15 cellular contexts compared by ENCODE assay signal in genomic region chr1:33374336-33375105, GRCh38. TPM values are rescaled to one million over a fixed set of nuclear protein-coding genes. Genes with fewer than 3 reads are reported as not detected.
DNase-seq lines count a peak whose midpoint lies in the region; TF ChIP-seq lines count a peak whose summit lies in the region.
"Had no signal": no experiment of that assay in that cellular context is flagged by ENCODE, and none has a peak within 500 bp of the region (broad histone marks: within the 10 kb centered on the region; RNA-seq: fewer than 3 reads in every experiment).

No MANE protein-coding gene starts in this region.

- H3K27me3 Mint-ChIP-seq in glutamatergic neuron (ENCODE audit: unreplicated experiment), result peaks cover 3% of the 10 kb centered on the region
- no peaks in the 10 kb centered on the region for H3K27me3 Mint-ChIP-seq in Caco-2 (ENCODE audit: insufficient read depth, unreplicated experiment)
- no peaks in the 10 kb centered on the region for H3K27me3 Mint-ChIP-seq in activated CD4-positive, alpha-beta memory T cell treated with anti-CD3 and anti-CD28 coated beads for 36 hours

- H3K4me1 ChIP-seq in adrenal gland (replicated peaks in 1 of 2) (peaks cover 6% of the 10 kb centered on the region in 2 donors), stomach smooth muscle (ENCODE audit: control insufficient read depth, insufficient read depth, low read length) (peaks cover 26% of the 10 kb centered on the region), Caco-2 (peaks cover 16% of the 10 kb centered on the region)

- H3K36me3 Mint-ChIP-seq in glutamatergic neuron (ENCODE audit: unreplicated experiment), result no peaks in the 10 kb centered on the region
- peaks cover under 1% of the 10 kb centered on the region for H3K36me3 Mint-ChIP-seq in Caco-2 (ENCODE audit: insufficient read depth, unreplicated experiment)
- H3K36me3 Mint-ChIP-seq in activated CD4-positive, alpha-beta memory T cell treated with anti-CD3 and anti-CD28 coated beads for 36 hours, result no peaks in the 10 kb centered on the region
- H3K36me3 Mint-ChIP-seq: CD4-positive, CD25-positive, alpha-beta regulatory T cell had no signal

- H3K27me3 ChIP-seq in adrenal gland (no peaks in the 10 kb centered on the region), stomach smooth muscle (ENCODE audit: control insufficient read depth in 1 of 2, insufficient read depth in 2 of 2, low read length in 2 of 2) (no peaks in the 10 kb centered on the region), Caco-2 (replicated peaks; ENCODE audit: control insufficient read depth, insufficient read depth, low read length) (no peaks in the 10 kb centered on the region)

- TF ChIP-seq CTCF in adrenal gland (IDR thresholded peaks at IDR 0.05), result no peak
- TF ChIP-seq CTCF in glutamatergic neuron (IDR thresholded peaks at IDR 0.05; ENCODE audit: partially characterized antibody, unreplicated experiment), result no peak
- no peak for TF ChIP-seq CTCF in Caco-2 (IDR thresholded peaks at IDR 0.05; ENCODE audit: insufficient read depth in 1 of 2, low read depth in 1 of 2, low read length in 1 of 2, severe bottlenecking in 1 of 2, unreplicated experiment in 1 of 2)

- H3K27ac ChIP-seq in adrenal gland, result peak overlapping the region in 3 of 5 donors; percentile 1 to 55 (median 27)
- peak overlapping the region; percentile 71 for H3K27ac ChIP-seq in stomach smooth muscle (ENCODE audit: low read length)
- H3K27ac ChIP-seq: 22Rv1, WERI-Rb-1 had no signal

- peak overlapping the region; percentile 47 to 50 for H3K9ac ChIP-seq in stomach smooth muscle (ENCODE audit: low read length in 2 of 2)

- H3K9me3 ChIP-seq in adrenal gland (replicated peaks in 1 of 3), result no peaks in the 10 kb centered on the region
- H3K9me3 ChIP-seq in stomach smooth muscle (ENCODE audit: control insufficient read depth in 2 of 2, low read length in 2 of 2), result no peaks in the 10 kb centered on the region
- no peaks in the 10 kb centered on the region for H3K9me3 ChIP-seq in Caco-2

- H3K36me3 ChIP-seq in adrenal gland (replicated peaks in 1 of 2) (peaks cover 0 to 32% of the 10 kb centered on the region in 2 donors), stomach smooth muscle (ENCODE audit: control insufficient read depth in 2 of 2, insufficient read depth in 2 of 2, low read length in 2 of 2) (peaks cover 4 to 8% of the 10 kb centered on the region in 2 donors), Caco-2 (ENCODE audit: control insufficient read depth, insufficient read depth, low read length) (no peaks in the 10 kb centered on the region)
- H3K36me3 ChIP-seq: WERI-Rb-1 had no signal

- 74 to 94% (median 87%) methylated on average over 5 of the region's 5 CpGs for WGBS in adrenal gland, 4 donors

- no TSS peak for BruUV-seq in Caco-2 (replicated peaks; lab: Mats Ljungman, UMichigan)

- peaks cover 39% of the 10 kb centered on the region for H3K4me1 Mint-ChIP-seq in glutamatergic neuron (ENCODE audit: low read depth, unreplicated experiment)
- H3K4me1 Mint-ChIP-seq in Caco-2 (ENCODE audit: low read depth, unreplicated experiment), result peaks cover 9% of the 10 kb centered on the region
- peaks cover 6% of the 10 kb centered on the region for H3K4me1 Mint-ChIP-seq in activated CD4-positive, alpha-beta memory T cell treated with anti-CD3 and anti-CD28 coated beads for 36 hours (ENCODE audit: low read depth)

- DNase-seq in DMS53 (lab: John Stamatoyannopoulos, UW) (peak; percentile 19), DMS53 treated with DMSO at 0.1 percent for 48 hours (lab: John Stamatoyannopoulos, UW; ENCODE audit: unreplicated experiment) (no peak), adrenal gland (no peak), glutamatergic neuron (no peak), Caco-2 (no peak)
- no peak for DNase-seq in activated CD4-positive, alpha-beta memory T cell treated with anti-CD3 and anti-CD28 coated beads for 36 hours
- DNase-seq in activated naive CD4-positive, alpha-beta T cell (lab: John Stamatoyannopoulos, UW), result no peak
- DNase-seq: activated naive CD4-positive, alpha-beta T cell treated with Interleukin-2 at 50 U/mL for 16 hours; CD4-positive, CD25-positive, alpha-beta regulatory T cell; GF-D8; trophoblast cell; WERI-Rb-1 had no signal

- H3K4me3 Mint-ChIP-seq in glutamatergic neuron (ENCODE audit: unreplicated experiment) (peak overlapping the region; percentile 4), Caco-2 (ENCODE audit: unreplicated experiment) (no peak overlapping the region)
- no peak overlapping the region for H3K4me3 Mint-ChIP-seq in activated CD4-positive, alpha-beta memory T cell treated with anti-CD3 and anti-CD28 coated beads for 36 hours
- H3K4me3 Mint-ChIP-seq: CD4-positive, CD25-positive, alpha-beta regulatory T cell had no signal

- intact Hi-C loops in adrenal gland (cut with DNase I), result loop anchor here in 1 of 2 donors (5.0 kb wide), 2 partner anchors 73 to 93 kb away; no protein-coding TSS in a partner anchor
- intact Hi-C loops in Caco-2 (cut with micrococcal nuclease; ENCODE audit: unreplicated experiment), result loop anchor here (5.0 to 10.0 kb wide), 2 partner anchors 60 to 98 kb away; partner anchors contain the start of genes PHC2 and ZSCAN20
- intact Hi-C loops in activated CD4-positive, alpha-beta memory T cell treated with anti-CD3 and anti-CD28 coated beads for 36 hours (cut with micrococcal nuclease), result no loop called here

- H3K4me3 ChIP-seq in adrenal gland, result no peak overlapping the region
- peak overlapping the region in 1 of 2 donors; percentile 8 for H3K4me3 ChIP-seq in stomach smooth muscle (ENCODE audit: low read length in 2 of 2)
- no peak overlapping the region for H3K4me3 ChIP-seq in Caco-2 (ENCODE audit: low read depth, low read length)

- peaks cover 7% of the 10 kb centered on the region for H3K9me3 Mint-ChIP-seq in glutamatergic neuron (ENCODE audit: unreplicated experiment)
- H3K9me3 Mint-ChIP-seq in Caco-2 (ENCODE audit: unreplicated experiment), result no peaks in the 10 kb centered on the region
- H3K9me3 Mint-ChIP-seq in activated CD4-positive, alpha-beta memory T cell treated with anti-CD3 and anti-CD28 coated beads for 36 hours, result no peaks in the 10 kb centered on the region
- H3K9me3 Mint-ChIP-seq: CD4-positive, CD25-positive, alpha-beta regulatory T cell had no signal

- TF ChIP-seq POLR2A in adrenal gland (IDR thresholded peaks at IDR 0.05), result no peak

- H3K27ac Mint-ChIP-seq in glutamatergic neuron (ENCODE audit: unreplicated experiment) (peak overlapping the region; percentile 65), Caco-2 (ENCODE audit: unreplicated experiment) (no peak overlapping the region)
- no peak overlapping the region for H3K27ac Mint-ChIP-seq in activated CD4-positive, alpha-beta memory T cell treated with anti-CD3 and anti-CD28 coated beads for 36 hours

- CTCF ChIA-PET in Caco-2 (lab: Charles Lee), result no interaction called here
- CTCF ChIA-PET in activated CD4-positive, alpha-beta memory T cell treated with anti-CD3 and anti-CD28 coated beads for 36 hours (lab: Charles Lee), result no interaction called here

- POLR2A ChIA-PET in Caco-2 (lab: Charles Lee), result no interaction called here
- POLR2A ChIA-PET in activated CD4-positive, alpha-beta memory T cell treated with anti-CD3 and anti-CD28 coated beads for 36 hours (lab: Charles Lee), result no interaction called here

RNA-seq across cellular contexts. Expression of gene A3GALT2, which starts 53.6 kb away (rescaled TPM):
- total RNA-seq in adrenal gland, result under 1 TPM in 1 of 8 donors, not detected in 7; 0.49 TPM
- under 1 TPM in 1 of 3 donors, not detected in 2; 0.17 TPM for polyA plus RNA-seq in adrenal gland
- 0.71 TPM for total RNA-seq in glutamatergic neuron (ENCODE audit: unreplicated experiment)
- total RNA-seq in Caco-2 (2022), result not detected in 2 replicates
- not detected for total RNA-seq in activated CD4-positive, alpha-beta memory T cell treated with anti-CD3 and anti-CD28 coated beads for 36 hours
- total RNA-seq: CD4-positive, CD25-positive, alpha-beta regulatory T cell; pulmonary artery endothelial cell had no signal
- polyA plus RNA-seq: CD4-positive, CD25-positive, alpha-beta regulatory T cell had no signal

RNA-seq across cellular contexts. Expression of gene PHC2, which starts 56.4 kb away (rescaled TPM):
- total RNA-seq in adrenal gland (100 to 1,000 TPM; 100 to 164 (median 131) TPM), glutamatergic neuron (ENCODE audit: unreplicated experiment) (287 TPM), Caco-2 (2022) (31.8 and 35.2 TPM in 2 replicates)
- 100 to 1,000 TPM in 1 of 3 donors, 10 to 100 TPM in 2; 61.5 to 104 (median 84.2) TPM for polyA plus RNA-seq in adrenal gland
- total RNA-seq in activated CD4-positive, alpha-beta memory T cell treated with anti-CD3 and anti-CD28 coated beads for 36 hours, result 10 to 100 TPM; 21.4 to 22.5 TPM
